ENCODE assay signal across 10 cellular contexts in genomic region chr11:130554241-130555055, GRCh38.
"Had no signal": no experiment of that assay in that cellular context is flagged by ENCODE, and none has a peak within 500 bp of the region (broad histone marks: within the 10 kb centered on the region; RNA-seq: fewer than 3 reads in every experiment).

No MANE protein-coding gene starts in this region.

- H3K4me3 ChIP-seq: left ventricle myocardium inferior had no signal

- FAIRE-seq: colon had no signal

- H3K9me3 ChIP-seq: left ventricle myocardium inferior had no signal

- H3K36me3 ChIP-seq: left ventricle myocardium inferior had no signal

- ATAC-seq: activated CD4-positive, CD25-positive, alpha-beta regulatory T cell treated with anti-CD3 and anti-CD28 coated beads, Interleukin-2, amount 50 U/mL, for 24 hours; activated naive CD8-positive, alpha-beta T cell treated with anti-CD3 and anti-CD28 coated beads, Interleukin-2, amount 50 U/mL, for 24 hours; naive thymus-derived CD8-positive, alpha-beta T cell; stimulated activated naive B cell treated with anti-CD40 and anti-IgM and Interleukin-4, amounts not matched to agents 10 μg/mL and 1 μg/mL and 100 μg/mL, for 72 hours had no signal

- DNase-seq: activated CD4-positive, alpha-beta T cell treated with anti-CD3 and anti-CD28 coated beads, Interleukin-2, amount 50 U/mL, for 1 hour; activated CD8-positive, alpha-beta memory T cell treated with anti-CD3 and anti-CD28 coated beads for 24 hours; activated naive CD4-positive, alpha-beta T cell treated with anti-CD3 and anti-CD28 coated beads for 36 hours; activated naive CD8-positive, alpha-beta T cell treated with anti-CD3 and anti-CD28 coated beads, Interleukin-2, amount 50 U/mL, for 24 hours; islet precursor cell; left ventricle myocardium inferior; naive thymus-derived CD8-positive, alpha-beta T cell; stimulated activated naive B cell treated with anti-CD40 and anti-IgM and Interleukin-4, amounts not matched to agents 10 μg/mL and 1 μg/mL and 100 μg/mL, for 72 hours had no signal

- H3K27ac ChIP-seq: left ventricle myocardium inferior had no signal
